ENCODE assay signal across 1 cellular context in the genomic region with DNA sequence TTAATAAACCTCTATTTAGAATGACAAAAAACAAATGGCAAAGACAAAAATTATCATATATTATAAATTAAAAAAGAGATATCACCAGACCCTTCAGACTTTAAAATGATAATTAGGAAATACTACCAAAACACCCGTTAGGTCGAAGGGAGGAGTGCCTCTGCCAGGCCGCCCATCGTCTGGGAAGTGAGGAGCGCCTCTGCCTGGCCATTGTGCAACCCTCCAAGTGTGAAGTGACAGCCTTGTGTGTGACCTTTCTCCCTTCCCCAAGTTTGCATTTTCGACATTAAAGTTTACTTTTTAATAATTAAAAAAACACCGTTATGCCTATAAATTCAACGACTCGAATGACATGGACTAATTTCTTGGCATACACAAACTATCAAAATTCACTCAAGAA.
TF ChIP-seq lines count a peak whose summit lies in the region.

No MANE protein-coding gene starts in this region.

TF ChIP-seq in HepG2, 621 proteins besides CTCF, POLR2A, EP300 and RAD21 (continued from another document):
- TF ChIP-seq CEBPG (CRISPR knock-in tag; IDR thresholded peaks at IDR 0.05): peak; percentile 62
- TF ChIP-seq ZNF550 (CRISPR knock-in tag; IDR thresholded peaks at IDR 0.05; ENCODE audit: borderline replicate concordance): no peak
- TF ChIP-seq, protein P1, sequence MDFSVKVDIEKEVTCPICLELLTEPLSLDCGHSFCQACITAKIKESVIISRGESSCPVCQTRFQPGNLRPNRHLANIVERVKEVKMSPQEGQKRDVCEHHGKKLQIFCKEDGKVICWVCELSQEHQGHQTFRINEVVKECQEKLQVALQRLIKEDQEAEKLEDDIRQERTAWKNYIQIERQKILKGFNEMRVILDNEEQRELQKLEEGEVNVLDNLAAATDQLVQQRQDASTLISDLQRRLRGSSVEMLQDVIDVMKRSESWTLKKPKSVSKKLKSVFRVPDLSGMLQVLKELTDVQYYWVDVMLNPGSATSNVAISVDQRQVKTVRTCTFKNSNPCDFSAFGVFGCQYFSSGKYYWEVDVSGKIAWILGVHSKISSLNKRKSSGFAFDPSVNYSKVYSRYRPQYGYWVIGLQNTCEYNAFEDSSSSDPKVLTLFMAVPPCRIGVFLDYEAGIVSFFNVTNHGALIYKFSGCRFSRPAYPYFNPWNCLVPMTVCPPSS (IDR thresholded peaks at IDR 0.05): no peak
- no peak for TF ChIP-seq U2AF2 (IDR thresholded peaks at IDR 0.05; ENCODE audit: low read depth, low read length)
- no peak for TF ChIP-seq ZHX1 (CRISPR knock-in tag; IDR thresholded peaks at IDR 0.05; ENCODE audit: low read depth)
- no peak for TF ChIP-seq RXRB (CRISPR knock-in tag; IDR thresholded peaks at IDR 0.05; ENCODE audit: borderline replicate concordance)
- no peak for TF ChIP-seq FOSL1 (CRISPR knock-in tag; IDR thresholded peaks at IDR 0.05; ENCODE audit: borderline replicate concordance)
- TF ChIP-seq ZZZ3 (CRISPR knock-in tag; IDR thresholded peaks at IDR 0.05; ENCODE audit: borderline replicate concordance): no peak
- no peak for TF ChIP-seq FIP1L1 (IDR thresholded peaks at IDR 0.05; ENCODE audit: borderline replicate concordance, insufficient read depth, low read depth, low read length)
- no peak for TF ChIP-seq THAP7 (CRISPR knock-in tag; IDR thresholded peaks at IDR 0.05)
- no peak for TF ChIP-seq ZNF660 (CRISPR knock-in tag; IDR thresholded peaks at IDR 0.05; ENCODE audit: borderline replicate concordance, low read depth)
- TF ChIP-seq MAFG (CRISPR knock-in tag; IDR thresholded peaks at IDR 0.05): no peak
- no peak for TF ChIP-seq SMAD1 (CRISPR knock-in tag; IDR thresholded peaks at IDR 0.05; ENCODE audit: borderline replicate concordance, low read depth)
- no peak for TF ChIP-seq TSC22D2 (CRISPR knock-in tag; IDR thresholded peaks at IDR 0.05; ENCODE audit: borderline replicate concordance)
- no peak for TF ChIP-seq ZNF281 (CRISPR knock-in tag; IDR thresholded peaks at IDR 0.05; ENCODE audit: borderline replicate concordance)
- TF ChIP-seq NCOA1 (CRISPR knock-in tag; IDR thresholded peaks at IDR 0.05): no peak
- no peak for TF ChIP-seq ZNF496 (CRISPR knock-in tag; IDR thresholded peaks at IDR 0.05; ENCODE audit: insufficient replicate concordance)
- TF ChIP-seq MXD4 (CRISPR knock-in tag; IDR thresholded peaks at IDR 0.05): no peak
- no peak for TF ChIP-seq ZNF333 (CRISPR knock-in tag; IDR thresholded peaks at IDR 0.05; ENCODE audit: borderline replicate concordance)
- no peak for TF ChIP-seq BORCS8-MEF2B (CRISPR knock-in tag; IDR thresholded peaks at IDR 0.05)
- TF ChIP-seq MIXL1 (CRISPR knock-in tag; IDR thresholded peaks at IDR 0.05): no peak
- no peak for TF ChIP-seq ZNF776 (CRISPR knock-in tag; IDR thresholded peaks at IDR 0.05)
- TF ChIP-seq SNAPC5 (CRISPR knock-in tag; IDR thresholded peaks at IDR 0.05; ENCODE audit: borderline replicate concordance): no peak
- TF ChIP-seq SP4 (CRISPR knock-in tag; IDR thresholded peaks at IDR 0.05): no peak
